In genomic region chr3:194977341-194977740, GRCh38 we compare ENCODE assay signal across 16 cellular contexts.
DNase-seq lines count a peak whose midpoint lies in the region; ATAC-seq and TF ChIP-seq lines count a peak whose summit lies in the region.
"Had no signal": no experiment of that assay in that cellular context is flagged by ENCODE, and none has a peak within 500 bp of the region (broad histone marks: within the 10 kb centered on the region; RNA-seq: fewer than 3 reads in every experiment).

No MANE protein-coding gene starts in this region.

- peak overlapping the region; percentile 39 to 83 (median 68) for H3K27ac ChIP-seq in spleen
- H3K27ac ChIP-seq: GM23248, HL-60 had no signal

- no peaks in the 10 kb centered on the region for H3K27me3 ChIP-seq in spleen (replicated peaks in 1 of 7)

- TF ChIP-seq POLR2A in spleen (IDR thresholded peaks at IDR 0.05) = no peak

- H3K36me3 Mint-ChIP-seq in natural killer cell treated with Interleukin-12 subunit alpha and Interleukin-12 subunit beta and Interleukin-15 and Interleukin-18, amount 100 ng/mL, for 72 hours = no peaks in the 10 kb centered on the region
- H3K36me3 Mint-ChIP-seq in natural killer cell = no peaks in the 10 kb centered on the region
- peaks cover 14% of the 10 kb centered on the region for H3K36me3 Mint-ChIP-seq in glutamatergic neuron (ENCODE audit: unreplicated experiment)
- H3K36me3 Mint-ChIP-seq: CD8-positive, alpha-beta T cell had no signal

- no peak overlapping the region for H3K4me3 Mint-ChIP-seq in natural killer cell treated with Interleukin-12 subunit alpha and Interleukin-12 subunit beta and Interleukin-15 and Interleukin-18, amount 100 ng/mL, for 72 hours
- H3K4me3 Mint-ChIP-seq in natural killer cell = no peak overlapping the region
- H3K4me3 Mint-ChIP-seq in glutamatergic neuron (ENCODE audit: unreplicated experiment) = no peak overlapping the region
- H3K4me3 Mint-ChIP-seq: B cell; CD14-positive monocyte; CD8-positive, alpha-beta T cell had no signal

- H3K36me3 ChIP-seq in spleen = no peaks in the 10 kb centered on the region

- intact Hi-C loops in natural killer cell (cut with micrococcal nuclease) = no loop called here
- intact Hi-C loops in spleen (cut with DNase I; ENCODE audit: low total_unique reads) = no loop called here

- no peaks in the 10 kb centered on the region for H3K4me1 Mint-ChIP-seq in natural killer cell treated with Interleukin-12 subunit alpha and Interleukin-12 subunit beta and Interleukin-15 and Interleukin-18, amount 100 ng/mL, for 72 hours (ENCODE audit: low read depth in 2 of 2)
- H3K4me1 Mint-ChIP-seq in natural killer cell (no peaks in the 10 kb centered on the region), glutamatergic neuron (ENCODE audit: low read depth, unreplicated experiment) (peaks cover 4% of the 10 kb centered on the region)

- 82 to 93% (median 86%) methylated on average over 7 of the region's 7 CpGs for WGBS in spleen, 5 donors

- DNase-seq in natural killer cell treated with Interleukin-12 subunit alpha and Interleukin-12 subunit beta and Interleukin-15 and Interleukin-18, amount 100 ng/mL, for 72 hours (ENCODE audit: low spot score) = peak; percentile 31
- DNase-seq in natural killer cell (no peak), left lobe of liver (ENCODE audit: low spot score) (peak; percentile 11), spleen (no peak), cerebellum (ENCODE audit: low spot score) (no peak), glutamatergic neuron (no peak)
- DNase-seq: COR-L47, DMS153, DMS79 treated with DMSO at 0.1 percent for 48 hours, GM23248 had no signal

- TF ChIP-seq CTCF in natural killer cell (IDR thresholded peaks at IDR 0.05) = no peak
- TF ChIP-seq CTCF in spleen (IDR thresholded peaks at IDR 0.05 in 8 of 11, conservative IDR thresholded peaks at IDR 0.05 in 3 of 11) = no peak
- no peak for TF ChIP-seq CTCF in glutamatergic neuron (IDR thresholded peaks at IDR 0.05; ENCODE audit: partially characterized antibody, unreplicated experiment)

- H3K9me3 ChIP-seq in spleen = peaks cover 0 to 5% (median 0%) of the 10 kb centered on the region in 8 donors

- H3K4me3 ChIP-seq in spleen = no peak overlapping the region
- H3K4me3 ChIP-seq: GM23248 had no signal

- H3K27ac Mint-ChIP-seq in natural killer cell treated with Interleukin-12 subunit alpha and Interleukin-12 subunit beta and Interleukin-15 and Interleukin-18, amount 100 ng/mL, for 72 hours = no peak overlapping the region
- no peak overlapping the region for H3K27ac Mint-ChIP-seq in natural killer cell
- H3K27ac Mint-ChIP-seq in glutamatergic neuron (ENCODE audit: unreplicated experiment) = no peak overlapping the region
- H3K27ac Mint-ChIP-seq: B cell; CD14-positive monocyte; CD8-positive, alpha-beta T cell had no signal

- peaks cover 17 to 50% of the 10 kb centered on the region in 2 donors for H3K27me3 Mint-ChIP-seq in natural killer cell treated with Interleukin-12 subunit alpha and Interleukin-12 subunit beta and Interleukin-15 and Interleukin-18, amount 100 ng/mL, for 72 hours
- H3K27me3 Mint-ChIP-seq in natural killer cell (ENCODE audit: low read depth in 2 of 2) (peaks cover 16 to 17% of the 10 kb centered on the region in 2 donors), glutamatergic neuron (ENCODE audit: unreplicated experiment) (peaks cover 8% of the 10 kb centered on the region)

- peaks cover 0 to 24% (median 5%) of the 10 kb centered on the region in 6 donors for H3K4me1 ChIP-seq in spleen

- ATAC-seq in natural killer cell treated with Interleukin-12 subunit alpha and Interleukin-12 subunit beta and Interleukin-15 and Interleukin-18, amount 100 ng/mL, for 72 hours = no peak
- ATAC-seq in natural killer cell (no peak), left lobe of liver (no peak), HG03108 (IDR thresholded peaks at IDR 0.05; ENCODE audit: unreplicated experiment) (no peak)
- ATAC-seq: CD8-positive, alpha-beta T cell; HCT116 had no signal

- no peaks in the 10 kb centered on the region for H3K9me3 Mint-ChIP-seq in natural killer cell treated with Interleukin-12 subunit alpha and Interleukin-12 subunit beta and Interleukin-15 and Interleukin-18, amount 100 ng/mL, for 72 hours
- H3K9me3 Mint-ChIP-seq in natural killer cell (no peaks in the 10 kb centered on the region), glutamatergic neuron (ENCODE audit: unreplicated experiment) (peaks cover 9% of the 10 kb centered on the region)

Comparison
In these comparisons a context has a peak if more than half of its experiments do, and no peak if none do; other contexts are left out.
1. DNase-seq: peak in natural killer cell treated with Interleukin-12 subunit alpha and Interleukin-12 subunit beta and Interleukin-15 and Interleukin-18, amount 100 ng/mL, for 72 hours (single experiment) and left lobe of liver (single experiment); none in natural killer cell (single experiment), spleen (single experiment), cerebellum (single experiment) and glutamatergic neuron (single experiment).